In the genomic region with DNA sequence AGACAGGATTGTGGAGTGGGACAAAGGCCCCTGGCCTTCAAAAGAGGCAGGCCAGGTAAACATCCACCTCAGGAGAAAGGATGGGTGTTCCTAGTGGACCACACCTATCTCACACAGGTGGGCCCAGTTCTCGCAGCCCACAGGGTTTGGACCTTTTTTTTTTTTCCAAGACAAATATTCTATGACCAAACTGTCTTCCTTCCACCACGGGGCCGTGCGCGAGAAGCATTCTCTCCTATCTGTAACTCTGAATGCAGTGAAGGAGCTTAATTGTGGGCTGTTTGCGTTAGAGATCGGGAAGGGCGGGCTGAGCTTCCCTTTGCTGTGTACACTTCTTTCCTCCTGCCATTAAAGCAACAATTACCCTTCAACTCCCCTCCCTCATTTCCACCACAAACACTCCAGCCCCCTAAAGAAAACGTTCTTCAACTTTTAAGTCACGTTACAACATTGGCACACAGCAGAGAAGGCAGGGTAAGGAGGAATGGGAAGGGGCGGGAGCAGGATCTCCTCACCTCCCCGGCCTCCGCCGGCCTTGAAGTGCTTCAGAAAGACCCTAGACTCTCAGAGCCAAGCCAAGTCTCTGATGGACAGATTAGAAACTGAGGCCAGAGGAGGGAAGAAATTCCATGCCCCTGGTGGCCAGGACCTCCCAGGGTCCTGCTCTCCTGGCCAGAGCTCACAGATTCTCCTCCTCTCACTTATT, we compare ENCODE assay signal across 29 cellular contexts.
"Had no signal": no experiment of that assay in that cellular context is flagged by ENCODE, and none has a peak within 500 bp of the region (broad histone marks: within the 10 kb centered on the region; RNA-seq: fewer than 3 reads in every experiment).

No MANE protein-coding gene starts in this region.

- H3K4me1 Mint-ChIP-seq: activated CD4-positive, alpha-beta T cell treated with anti-CD3 and anti-CD28 coated beads, Interleukin-2, amount 10 ng/mL, durations not matched to agents 24 days and 14 days; activated naive CD4-positive, alpha-beta T cell treated with anti-CD3 and anti-CD28 coated beads, Interleukin-2, amount 50 U/mL, for 24 hours; activated naive CD8-positive, alpha-beta T cell treated with anti-CD3 and anti-CD28 coated beads, Interleukin-2, amount 50 U/mL, for 24 hours; activated T-helper 17 cell treated with anti-CD3 and anti-CD28 coated beads, Interleukin-2, amount 50 U/mL, for 72 hours; stimulated activated naive B cell treated with anti-CD40 and anti-IgM and Interleukin-4, amounts not matched to agents 10 μg/mL and 1 μg/mL and 100 μg/mL, for 72 hours; T-helper 17 cell had no signal

- H3K36me3 Mint-ChIP-seq: activated CD4-positive, alpha-beta memory T cell treated with anti-CD3 and anti-CD28 coated beads for 36 hours; activated naive CD4-positive, alpha-beta T cell treated with anti-CD3 and anti-CD28 coated beads, Interleukin-2, amount 50 U/mL, for 24 hours; natural killer cell treated with Interleukin-12 subunit alpha and Interleukin-12 subunit beta and Interleukin-15 and Interleukin-18, amount 100 ng/mL, for 72 hours; stimulated activated naive B cell treated with anti-CD40 and anti-IgM and Interleukin-4, amounts not matched to agents 10 μg/mL and 1 μg/mL and 100 μg/mL, for 72 hours had no signal

- H3K4me3 Mint-ChIP-seq: activated CD4-positive, alpha-beta memory T cell treated with anti-CD3 and anti-CD28 coated beads for 36 hours; activated CD4-positive, alpha-beta T cell treated with anti-CD3 and anti-CD28 coated beads, Interleukin-2, amount 10 ng/mL, durations not matched to agents 24 days and 14 days; activated naive CD4-positive, alpha-beta T cell treated with anti-CD3 and anti-CD28 coated beads, Interleukin-2, amount 50 U/mL, for 24 hours; activated naive CD8-positive, alpha-beta T cell treated with anti-CD3 and anti-CD28 coated beads, Interleukin-2, amount 50 U/mL, for 24 hours; activated T-cell treated with anti-CD3 and anti-CD28 coated beads, Interleukin-2, amount 50 U/mL, for 4 hours; activated T-helper 17 cell treated with anti-CD3 and anti-CD28 coated beads, Interleukin-2, amount 50 U/mL, for 72 hours; dendritic cell treated with granulocyte-macrophage colony-stimulating factor and Interleukin-4, amounts not matched to agents 40 ng/mL and 50 ng/mL, for 4 days; natural killer cell treated with Interleukin-12 subunit alpha and Interleukin-12 subunit beta and Interleukin-15 and Interleukin-18, amount 100 ng/mL, for 72 hours; stimulated activated naive B cell treated with anti-CD40 and anti-IgM and Interleukin-4, amounts not matched to agents 10 μg/mL and 1 μg/mL and 100 μg/mL, for 72 hours; T-helper 17 cell had no signal

- H3K27ac Mint-ChIP-seq: activated CD4-positive, alpha-beta memory T cell treated with anti-CD3 and anti-CD28 coated beads for 36 hours; activated CD4-positive, alpha-beta T cell treated with anti-CD3 and anti-CD28 coated beads, Interleukin-2, amount 10 ng/mL, durations not matched to agents 24 days and 14 days; activated naive CD4-positive, alpha-beta T cell treated with anti-CD3 and anti-CD28 coated beads, Interleukin-2, amount 50 U/mL, for 24 hours; activated naive CD8-positive, alpha-beta T cell treated with anti-CD3 and anti-CD28 coated beads, Interleukin-2, amount 50 U/mL, for 24 hours; activated T-helper 17 cell treated with anti-CD3 and anti-CD28 coated beads, Interleukin-2, amount 50 U/mL, for 72 hours; dendritic cell treated with granulocyte-macrophage colony-stimulating factor and Interleukin-4, amounts not matched to agents 40 ng/mL and 50 ng/mL, for 4 days; natural killer cell treated with Interleukin-12 subunit alpha and Interleukin-12 subunit beta and Interleukin-15 and Interleukin-18, amount 100 ng/mL, for 72 hours; stimulated activated naive B cell treated with anti-CD40 and anti-IgM and Interleukin-4, amounts not matched to agents 10 μg/mL and 1 μg/mL and 100 μg/mL, for 72 hours; T-helper 17 cell had no signal

- H3K4me3 ChIP-seq: breast epithelium, esophagus muscularis mucosa, heart left ventricle, left lung, lower lobe of right lung, mucosa of descending colon, pancreas, psoas muscle, suprapubic skin, tibial artery had no signal

- DNase-seq: activated CD4-positive, alpha-beta memory T cell treated with anti-CD3 and anti-CD28 coated beads for 36 hours; activated CD4-positive, alpha-beta T cell treated with anti-CD3 and anti-CD28 coated beads, Interleukin-2, amount 10 ng/mL, durations not matched to agents 24 days and 14 days; activated naive CD8-positive, alpha-beta T cell treated with anti-CD3 and anti-CD28 coated beads, Interleukin-2, amount 50 U/mL, for 24 hours; activated T-cell treated with anti-CD3 and anti-CD28 coated beads, Interleukin-2, amount 50 U/mL, for 4 hours; amygdala; central memory CD4-positive, alpha-beta T cell; foreskin keratinocyte; heart left ventricle; left lung; lower lobe of right lung; mesendoderm; mucosa of descending colon; pancreas; psoas muscle; stimulated activated CD4-positive, alpha-beta T cell treated with anti-CD3 and anti-CD28 coated beads, Interleukin-15, amount 100 ng/mL, for 24 hours; stimulated activated CD4-positive, alpha-beta T cell treated with anti-CD3 and anti-CD28 coated beads, Interleukin-2, amount 100 ng/mL, for 24 hours; stimulated activated naive B cell treated with anti-CD40 and anti-IgM and Interleukin-4, amounts not matched to agents 10 μg/mL and 1 μg/mL and 100 μg/mL, for 72 hours; T-helper 17 cell; T1000; WERI-Rb-1 had no signal

- H3K36me3 ChIP-seq: breast epithelium, esophagus muscularis mucosa, heart left ventricle, left lung, lower lobe of right lung, pancreas, suprapubic skin, tibial artery, WERI-Rb-1 had no signal

- H3K27me3 ChIP-seq: pancreas had no signal

- H3K27ac ChIP-seq: breast epithelium, esophagus muscularis mucosa, foreskin keratinocyte, heart left ventricle, left lung, lower lobe of right lung, pancreas, psoas muscle, suprapubic skin, tibial artery, WERI-Rb-1 had no signal

- H3K9me3 ChIP-seq: lower lobe of right lung, mucosa of descending colon, pancreas, suprapubic skin had no signal

- H3K9me3 Mint-ChIP-seq: activated T-helper 17 cell treated with anti-CD3 and anti-CD28 coated beads, Interleukin-2, amount 50 U/mL, for 72 hours; natural killer cell treated with Interleukin-12 subunit alpha and Interleukin-12 subunit beta and Interleukin-15 and Interleukin-18, amount 100 ng/mL, for 72 hours had no signal

- H3K4me1 ChIP-seq: breast epithelium, esophagus muscularis mucosa, foreskin keratinocyte, heart left ventricle, left lung, lower lobe of right lung, pancreas, psoas muscle, suprapubic skin, tibial artery had no signal

- ATAC-seq: activated CD4-positive, CD25-positive, alpha-beta regulatory T cell treated with anti-CD3 and anti-CD28 coated beads, Interleukin-2, amount 50 U/mL, for 24 hours; activated naive CD8-positive, alpha-beta T cell treated with anti-CD3 and anti-CD28 coated beads, Interleukin-2, amount 50 U/mL, for 24 hours; activated T-cell treated with anti-CD3 and anti-CD28 coated beads, Interleukin-2, amount 50 U/mL, for 4 hours; activated T-helper 17 cell treated with anti-CD3 and anti-CD28 coated beads, Interleukin-2, amount 50 U/mL, for 72 hours; foreskin keratinocyte; heart left ventricle; left lung; lower lobe of right lung; mucosa of descending colon; natural killer cell treated with Interleukin-12 subunit alpha and Interleukin-12 subunit beta and Interleukin-15 and Interleukin-18, amount 100 ng/mL, for 72 hours; pancreas; psoas muscle; stimulated activated naive B cell treated with anti-CD40 and anti-IgM and Interleukin-4, amounts not matched to agents 10 μg/mL and 1 μg/mL and 100 μg/mL, for 72 hours; T-helper 17 cell had no signal
